ENCODE assay signal across 1 cellular context in the genomic region with DNA sequence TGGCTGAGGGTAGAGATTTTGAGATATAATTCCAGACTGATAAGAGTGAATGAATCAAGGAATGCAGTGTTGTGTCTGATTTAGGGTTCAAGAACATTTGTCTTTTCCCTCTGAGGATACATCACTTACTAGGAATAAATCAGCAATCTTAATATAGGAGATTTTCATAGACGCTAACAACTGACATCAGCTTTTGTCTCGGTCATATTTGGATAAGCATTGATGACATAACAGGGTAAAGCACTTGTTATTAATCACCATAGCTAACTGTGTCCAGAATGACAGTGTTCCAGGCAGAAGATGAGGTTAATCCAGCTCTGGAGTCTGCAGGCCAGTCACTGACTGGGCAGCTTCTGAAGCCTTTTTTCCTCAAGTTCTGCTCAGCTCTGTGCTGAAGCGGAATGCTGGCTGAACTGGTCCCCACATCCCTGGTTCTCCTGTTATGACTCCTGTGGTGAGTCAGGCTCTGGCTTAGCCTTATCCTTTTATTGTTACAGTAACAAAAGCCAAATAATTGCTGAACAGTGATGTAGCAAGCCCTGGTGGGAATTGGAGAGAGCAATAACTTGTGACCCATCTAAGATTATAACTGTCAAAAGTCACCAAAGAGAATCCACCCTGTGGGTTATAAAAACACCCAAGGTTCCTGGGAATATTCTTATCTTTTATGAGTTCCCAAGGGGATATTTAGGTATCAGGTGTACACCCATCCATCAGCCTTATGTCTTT.
TF ChIP-seq lines count a peak whose summit lies in the region.

No MANE protein-coding gene starts in this region.

TF ChIP-seq in GM23338, 12 proteins besides CTCF, POLR2A, EP300 and RAD21 (continued from another document):
- TF ChIP-seq REST (IDR thresholded peaks at IDR 0.05; ENCODE audit: unreplicated experiment) (no peak), ETS1 (IDR thresholded peaks at IDR 0.05) (no peak), NANOG (IDR thresholded peaks at IDR 0.05; ENCODE audit: borderline replicate concordance) (no peak), EZH2 (IDR thresholded peaks at IDR 0.05; ENCODE audit: low read depth, unreplicated experiment) (no peak), ZNF331 (CRISPR knock-in tag; IDR thresholded peaks at IDR 0.05; ENCODE audit: low read depth) (no peak)
